ENCODE assay signal across 1 cellular context in genomic region chr2:146734042-146734715, GRCh38.
TF ChIP-seq lines count a peak whose summit lies in the region.

No MANE protein-coding gene starts in this region.

TF ChIP-seq in GM23338, 12 proteins besides CTCF, POLR2A, EP300 and RAD21 (continued from another document):
- TF ChIP-seq ZNF462 (CRISPR knock-in tag; IDR thresholded peaks at IDR 0.05) (no peak), STAT1 (IDR thresholded peaks at IDR 0.05; ENCODE audit: unreplicated experiment) (no peak), CREB1 (CRISPR knock-in tag; IDR thresholded peaks at IDR 0.05; ENCODE audit: low read depth) (no peak), REST (IDR thresholded peaks at IDR 0.05; ENCODE audit: unreplicated experiment) (no peak), EZH2phosphoT487 (IDR thresholded peaks at IDR 0.05; ENCODE audit: unreplicated experiment) (no peak), JUNB (IDR thresholded peaks at IDR 0.05; ENCODE audit: unreplicated experiment) (no peak), ZNF114 (CRISPR knock-in tag; IDR thresholded peaks at IDR 0.05) (no peak), POLR2AphosphoS5 (IDR thresholded peaks at IDR 0.05; ENCODE audit: low read depth) (no peak), EZH2 (IDR thresholded peaks at IDR 0.05; ENCODE audit: low read depth, unreplicated experiment) (no peak), ZNF331 (CRISPR knock-in tag; IDR thresholded peaks at IDR 0.05; ENCODE audit: low read depth) (no peak), NANOG (IDR thresholded peaks at IDR 0.05; ENCODE audit: borderline replicate concordance) (no peak)
